ENCODE assay signal across 8 cellular contexts in the genomic region with DNA sequence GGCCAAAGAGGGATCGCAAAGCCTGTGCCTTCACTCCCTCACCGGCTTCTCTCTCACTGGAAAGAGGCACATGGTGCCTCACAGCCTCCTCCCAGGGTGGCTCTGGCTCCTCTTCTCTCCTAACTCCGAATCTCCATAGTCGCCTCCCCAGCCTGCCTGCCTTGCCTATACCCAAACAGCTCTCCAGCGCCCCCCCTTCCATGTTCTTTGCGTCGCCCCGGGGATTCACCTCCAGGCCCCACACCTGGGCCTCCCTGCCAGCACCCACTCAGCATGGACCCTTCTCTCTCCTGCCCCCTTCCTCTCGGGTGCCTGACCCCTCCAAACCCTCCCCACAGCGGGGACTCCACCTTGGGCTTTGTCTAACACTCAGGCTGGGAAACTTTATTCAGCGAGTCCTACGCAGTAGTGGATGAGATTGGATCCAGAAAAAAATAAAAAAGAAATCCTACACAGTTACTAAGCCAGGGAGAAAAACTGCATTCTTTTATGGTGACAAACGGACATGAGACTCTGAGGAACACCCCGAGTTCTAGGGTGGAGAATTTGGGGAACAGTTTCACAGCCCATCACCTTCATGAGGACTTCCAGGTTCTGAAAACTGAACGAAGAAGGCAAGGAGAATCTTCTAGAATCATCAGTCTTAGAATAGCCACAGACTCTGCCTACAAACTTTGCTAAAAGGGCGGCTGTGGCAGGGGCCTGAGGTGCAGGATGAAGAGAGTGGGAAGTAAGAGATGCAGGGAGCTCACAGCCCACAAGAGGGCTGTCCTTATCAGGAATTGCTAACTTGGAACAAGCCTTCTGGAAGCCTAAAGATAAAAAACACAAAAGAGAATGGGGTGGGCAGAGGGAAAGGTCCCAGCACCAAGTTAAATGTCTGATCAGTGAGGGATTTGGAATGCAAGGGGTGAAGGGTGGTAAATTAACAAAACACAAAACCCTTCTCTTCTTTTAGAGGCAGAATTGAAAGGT. TPM values are rescaled to one million over a fixed set of nuclear protein-coding genes. Genes with fewer than 3 reads are reported as not detected.
A peak's percentile ranks its signal among the peaks of the same experiment; 100 is the strongest.
DNase-seq lines count a peak whose midpoint lies in the region; ATAC-seq and TF ChIP-seq lines count a peak whose summit lies in the region.

No MANE protein-coding gene starts in this region.

- no peaks in the 10 kb centered on the region for H3K27me3 Mint-ChIP-seq in T-helper 2 cell treated with Interferon-gamma antibody and Interleukin-4, amounts not matched to agents 5 μg/mL and 100 μg/mL, for 36 hours (ENCODE audit: low read depth)

- H3K36me3 Mint-ChIP-seq in T-helper 2 cell treated with Interferon-gamma antibody and Interleukin-4, amounts not matched to agents 5 μg/mL and 100 μg/mL, for 36 hours (ENCODE audit: low read depth): peaks cover 3% of the 10 kb centered on the region

- peak overlapping the region in 1 of 10 donors; percentile 14 for H3K4me3 ChIP-seq in heart right ventricle
- peak overlapping the region in 1 of 2 donors; percentile 9 for H3K4me3 ChIP-seq in vagina

- H3K36me3 ChIP-seq in heart right ventricle (peaks cover 0 to 34% (median 19%) of the 10 kb centered on the region in 9 donors), vagina (peaks cover 0 to 22% of the 10 kb centered on the region in 2 donors)

- no peaks in the 10 kb centered on the region for H3K9me3 Mint-ChIP-seq in T-helper 2 cell treated with Interferon-gamma antibody and Interleukin-4, amounts not matched to agents 5 μg/mL and 100 μg/mL, for 36 hours

- no peak for DNase-seq in heart right ventricle
- no peak for DNase-seq in cardiac septum (ENCODE audit: low spot score)
- peak; percentile 61 for DNase-seq in amniotic stem cell (lab: John Stamatoyannopoulos, UW)
- DNase-seq in left kidney (ENCODE audit: low read depth, low spot score): peak; percentile 49
- no peak for DNase-seq in vagina (ENCODE audit: extremely low spot score in 2 of 2)
- no peak for DNase-seq in NK-92 treated with Interleukin-12 subunit alpha and Interleukin-12 subunit beta, amount 100 ng/mL, for 24 hours (lab: John Stamatoyannopoulos, UW)
- no peak for DNase-seq in T-helper 2 cell treated with Interferon-gamma antibody and Interleukin-4, amounts not matched to agents 5 μg/mL and 100 μg/mL, for 36 hours (ENCODE audit: low spot score)

- no peak overlapping the region for H3K27ac Mint-ChIP-seq in T-helper 2 cell treated with Interferon-gamma antibody and Interleukin-4, amounts not matched to agents 5 μg/mL and 100 μg/mL, for 36 hours

- 57 to 63% methylated on average over 16 of the region's 16 CpGs for WGBS in heart right ventricle, 2 donors

- peaks cover 6% of the 10 kb centered on the region for H3K4me1 Mint-ChIP-seq in T-helper 2 cell treated with Interferon-gamma antibody and Interleukin-4, amounts not matched to agents 5 μg/mL and 100 μg/mL, for 36 hours (ENCODE audit: low read depth)

- H3K4me3 Mint-ChIP-seq in T-helper 2 cell treated with Interferon-gamma antibody and Interleukin-4, amounts not matched to agents 5 μg/mL and 100 μg/mL, for 36 hours: no peak overlapping the region

- no peaks in the 10 kb centered on the region for H3K27me3 ChIP-seq in heart right ventricle
- H3K27me3 ChIP-seq in vagina: no peaks in the 10 kb centered on the region

- H3K27ac ChIP-seq in heart right ventricle (peak overlapping the region in 9 of 10 donors; percentile 82 to 96 (median 93)), vagina (peak overlapping the region; percentile 88)

- ATAC-seq in heart right ventricle: peak in 3 of 8 donors; percentile 21 to 32 (median 31)
- ATAC-seq in HG02642 (IDR thresholded peaks at IDR 0.05; ENCODE audit: poor library complexity, unreplicated experiment): no peak

- H3K9me3 ChIP-seq in heart right ventricle: no peaks in the 10 kb centered on the region
- H3K9me3 ChIP-seq in vagina: no peaks in the 10 kb centered on the region

- TF ChIP-seq POLR2A in vagina (IDR thresholded peaks at IDR 0.05): no peak

- intact Hi-C loops in heart right ventricle (cut with DNase I) (no loop called here), cardiac septum (cut with DNase I) (no loop called here), vagina (cut with DNase I) (no loop called here)

- H3K4me1 ChIP-seq in heart right ventricle (peaks cover 26 to 98% (median 83%) of the 10 kb centered on the region in 9 donors), vagina (peaks cover 94% of the 10 kb centered on the region)

- peak; percentile 13 to 64 (median 43) for TF ChIP-seq CTCF in heart right ventricle (IDR thresholded peaks at IDR 0.05)
- TF ChIP-seq CTCF in vagina (IDR thresholded peaks at IDR 0.05): peak in 2 of 3 experiments; percentile 51 to 62

RNA-seq across cellular contexts. Expression of a gene that starts 5.3 kb away (rescaled TPM):
- total RNA-seq in heart right ventricle: 10 to 100 TPM; 14.3 to 31.4 (median 19.0) TPM
- polyA plus RNA-seq in heart right ventricle: 10 to 100 TPM; 11.8 to 12.3 TPM
- 20.5 TPM for total RNA-seq in cardiac septum
- total RNA-seq in vagina: 35.6 TPM

RNA-seq across cellular contexts. Expression of a gene that starts 35.3 kb away (rescaled TPM):
- 10 to 100 TPM in 7 of 10 donors, 1 to 10 TPM in 3; 8.4 to 18.4 (median 10.8) TPM for total RNA-seq in heart right ventricle
- 10 to 100 TPM in 1 of 2 donors, 1 to 10 TPM in 1; 7.8 to 20.0 TPM for polyA plus RNA-seq in heart right ventricle
- 13.1 TPM for total RNA-seq in cardiac septum
- total RNA-seq in vagina: 42.7 TPM

Comparison
In these comparisons a context has a peak if more than half of its experiments do, and no peak if none do; other contexts are left out.
1. DNase-seq: peak in amniotic stem cell (single experiment) and left kidney (single experiment); none in heart right ventricle (0 of 2), cardiac septum (single experiment), vagina (0 of 2), NK-92 treated with Interleukin-12 subunit alpha and Interleukin-12 subunit beta, amount 100 ng/mL, for 24 hours (single experiment) and T-helper 2 cell treated with Interferon-gamma antibody and Interleukin-4, amounts not matched to agents 5 μg/mL and 100 μg/mL, for 36 hours (single experiment).